In the genomic region with DNA sequence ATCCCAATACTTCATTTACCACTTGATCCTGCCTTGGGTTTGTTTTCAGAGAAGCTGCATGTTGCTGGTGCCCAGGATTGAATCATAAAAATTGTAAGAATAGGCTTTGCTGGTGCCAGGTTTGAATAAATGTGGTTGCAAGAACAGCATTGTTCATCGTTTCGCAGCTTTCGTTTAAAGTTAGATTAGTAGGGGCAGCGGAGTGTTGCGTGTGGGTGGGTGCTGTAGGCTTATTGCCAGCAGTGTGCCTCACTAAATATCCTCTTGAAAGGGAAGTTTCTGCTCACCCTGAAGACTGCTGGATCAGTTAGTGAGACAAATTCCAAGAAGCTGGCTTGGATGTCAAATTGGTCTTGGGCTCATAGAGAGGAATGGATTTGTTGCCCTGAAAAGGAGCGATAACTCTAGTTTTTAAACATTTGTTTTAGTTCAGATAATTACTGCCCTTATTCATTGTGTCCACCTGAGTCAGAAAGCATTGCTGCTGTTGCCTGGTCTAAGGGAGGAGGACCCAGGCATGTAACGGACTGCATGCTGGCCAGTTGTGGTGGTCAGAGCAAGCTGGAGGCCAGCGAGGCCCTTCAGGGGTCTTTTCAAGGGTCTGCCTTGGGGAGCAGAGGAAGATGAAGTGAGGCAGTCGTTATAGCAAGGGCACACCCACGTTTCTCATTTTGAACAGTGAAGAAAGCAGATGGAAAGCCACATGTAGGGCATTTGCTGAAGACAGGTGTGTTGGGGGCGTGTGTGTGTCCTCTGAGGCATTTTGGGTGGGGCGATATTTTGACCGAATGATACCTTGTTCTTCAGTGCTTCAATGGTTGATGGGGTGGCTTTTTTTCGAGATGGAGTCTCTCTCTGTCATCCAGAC, we compare ENCODE assay signal across 1 cellular context.
TF ChIP-seq lines count a peak whose summit lies in the region.

No MANE protein-coding gene starts in this region.

TF ChIP-seq in GM12878, 131 proteins besides CTCF, POLR2A, EP300 and RAD21 (continued from another document):
- TF ChIP-seq, protein P1, sequence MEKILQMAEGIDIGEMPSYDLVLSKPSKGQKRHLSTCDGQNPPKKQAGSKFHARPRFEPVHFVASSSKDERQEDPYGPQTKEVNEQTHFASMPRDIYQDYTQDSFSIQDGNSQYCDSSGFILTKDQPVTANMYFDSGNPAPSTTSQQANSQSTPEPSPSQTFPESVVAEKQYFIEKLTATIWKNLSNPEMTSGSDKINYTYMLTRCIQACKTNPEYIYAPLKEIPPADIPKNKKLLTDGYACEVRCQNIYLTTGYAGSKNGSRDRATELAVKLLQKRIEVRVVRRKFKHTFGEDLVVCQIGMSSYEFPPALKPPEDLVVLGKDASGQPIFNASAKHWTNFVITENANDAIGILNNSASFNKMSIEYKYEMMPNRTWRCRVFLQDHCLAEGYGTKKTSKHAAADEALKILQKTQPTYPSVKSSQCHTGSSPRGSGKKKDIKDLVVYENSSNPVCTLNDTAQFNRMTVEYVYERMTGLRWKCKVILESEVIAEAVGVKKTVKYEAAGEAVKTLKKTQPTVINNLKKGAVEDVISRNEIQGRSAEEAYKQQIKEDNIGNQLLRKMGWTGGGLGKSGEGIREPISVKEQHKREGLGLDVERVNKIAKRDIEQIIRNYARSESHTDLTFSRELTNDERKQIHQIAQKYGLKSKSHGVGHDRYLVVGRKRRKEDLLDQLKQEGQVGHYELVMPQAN (conservative IDR thresholded peaks at IDR 0.05): 0 out of 2 replicates have a peak, but pooled peaks have one; percentile 29
- no peak for TF ChIP-seq BMI1 (IDR thresholded peaks at IDR 0.05; ENCODE audit: borderline replicate concordance)
- no peak for TF ChIP-seq CREB1 (IDR thresholded peaks at IDR 0.05; ENCODE audit: low read depth)
- TF ChIP-seq, protein P2, sequence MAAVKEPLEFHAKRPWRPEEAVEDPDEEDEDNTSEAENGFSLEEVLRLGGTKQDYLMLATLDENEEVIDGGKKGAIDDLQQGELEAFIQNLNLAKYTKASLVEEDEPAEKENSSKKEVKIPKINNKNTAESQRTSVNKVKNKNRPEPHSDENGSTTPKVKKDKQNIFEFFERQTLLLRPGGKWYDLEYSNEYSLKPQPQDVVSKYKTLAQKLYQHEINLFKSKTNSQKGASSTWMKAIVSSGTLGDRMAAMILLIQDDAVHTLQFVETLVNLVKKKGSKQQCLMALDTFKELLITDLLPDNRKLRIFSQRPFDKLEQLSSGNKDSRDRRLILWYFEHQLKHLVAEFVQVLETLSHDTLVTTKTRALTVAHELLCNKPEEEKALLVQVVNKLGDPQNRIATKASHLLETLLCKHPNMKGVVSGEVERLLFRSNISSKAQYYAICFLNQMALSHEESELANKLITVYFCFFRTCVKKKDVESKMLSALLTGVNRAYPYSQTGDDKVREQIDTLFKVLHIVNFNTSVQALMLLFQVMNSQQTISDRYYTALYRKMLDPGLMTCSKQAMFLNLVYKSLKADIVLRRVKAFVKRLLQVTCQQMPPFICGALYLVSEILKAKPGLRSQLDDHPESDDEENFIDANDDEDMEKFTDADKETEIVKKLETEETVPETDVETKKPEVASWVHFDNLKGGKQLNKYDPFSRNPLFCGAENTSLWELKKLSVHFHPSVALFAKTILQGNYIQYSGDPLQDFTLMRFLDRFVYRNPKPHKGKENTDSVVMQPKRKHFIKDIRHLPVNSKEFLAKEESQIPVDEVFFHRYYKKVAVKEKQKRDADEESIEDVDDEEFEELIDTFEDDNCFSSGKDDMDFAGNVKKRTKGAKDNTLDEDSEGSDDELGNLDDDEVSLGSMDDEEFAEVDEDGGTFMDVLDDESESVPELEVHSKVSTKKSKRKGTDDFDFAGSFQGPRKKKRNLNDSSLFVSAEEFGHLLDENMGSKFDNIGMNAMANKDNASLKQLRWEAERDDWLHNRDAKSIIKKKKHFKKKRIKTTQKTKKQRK (IDR thresholded peaks at IDR 0.05; ENCODE audit: low read depth, low read length): no peak
- peak; percentile 57; the same call in 1 of the 2 replicates for TF ChIP-seq TCF12 (IDR thresholded peaks at IDR 0.05; ENCODE audit: low read depth, low read length)
- no peak for TF ChIP-seq MYC (IDR thresholded peaks at IDR 0.05; ENCODE audit: insufficient read depth, insufficient read length, insufficient replicate concordance, low read length, severe bottlenecking)
- TF ChIP-seq MEF2B (IDR thresholded peaks at IDR 0.05; ENCODE audit: partially characterized antibody, poor library complexity, severe bottlenecking): no peak
- TF ChIP-seq HCFC1 (IDR thresholded peaks at IDR 0.05; ENCODE audit: low read length): no peak
- TF ChIP-seq SIN3A (IDR thresholded peaks at IDR 0.05; ENCODE audit: low read depth, low read length): no peak
- TF ChIP-seq SMAD5 (IDR thresholded peaks at IDR 0.05; ENCODE audit: low read depth): no peak
- TF ChIP-seq MEF2A (IDR thresholded peaks at IDR 0.05; ENCODE audit: insufficient read depth, low read depth, low read length): no peak
- TF ChIP-seq YY1 (IDR thresholded peaks at IDR 0.05; ENCODE audit: low read depth, low read length): no peak
- no peak for TF ChIP-seq IKZF2 (IDR thresholded peaks at IDR 0.05)
- no peak for TF ChIP-seq STAT1 (conservative IDR thresholded peaks at IDR 0.05)
- no peak for TF ChIP-seq JUNB (IDR thresholded peaks at IDR 0.05)
- no peak for TF ChIP-seq SMC3 (IDR thresholded peaks at IDR 0.05; ENCODE audit: borderline replicate concordance, low read length)
- TF ChIP-seq LARP7 (IDR thresholded peaks at IDR 0.05): no peak
- TF ChIP-seq DPF2 (IDR thresholded peaks at IDR 0.05): peak; percentile 39; the same call in 1 of the 2 replicates
- no peak for TF ChIP-seq RBBP5 (conservative IDR thresholded peaks at IDR 0.05)
- TF ChIP-seq, protein P3, sequence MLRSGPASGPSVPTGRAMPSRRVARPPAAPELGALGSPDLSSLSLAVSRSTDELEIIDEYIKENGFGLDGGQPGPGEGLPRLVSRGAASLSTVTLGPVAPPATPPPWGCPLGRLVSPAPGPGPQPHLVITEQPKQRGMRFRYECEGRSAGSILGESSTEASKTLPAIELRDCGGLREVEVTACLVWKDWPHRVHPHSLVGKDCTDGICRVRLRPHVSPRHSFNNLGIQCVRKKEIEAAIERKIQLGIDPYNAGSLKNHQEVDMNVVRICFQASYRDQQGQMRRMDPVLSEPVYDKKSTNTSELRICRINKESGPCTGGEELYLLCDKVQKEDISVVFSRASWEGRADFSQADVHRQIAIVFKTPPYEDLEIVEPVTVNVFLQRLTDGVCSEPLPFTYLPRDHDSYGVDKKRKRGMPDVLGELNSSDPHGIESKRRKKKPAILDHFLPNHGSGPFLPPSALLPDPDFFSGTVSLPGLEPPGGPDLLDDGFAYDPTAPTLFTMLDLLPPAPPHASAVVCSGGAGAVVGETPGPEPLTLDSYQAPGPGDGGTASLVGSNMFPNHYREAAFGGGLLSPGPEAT (IDR thresholded peaks at IDR 0.05; ENCODE audit: low read depth): no peak
- no peak for TF ChIP-seq NFYA (IDR thresholded peaks at IDR 0.05; ENCODE audit: borderline replicate concordance, low read depth, low read length)
- TF ChIP-seq CBX5 (IDR thresholded peaks at IDR 0.05; ENCODE audit: low read depth): no peak
- TF ChIP-seq NR2F1 (conservative IDR thresholded peaks at IDR 0.05): no peak
- no peak for TF ChIP-seq POU2F2 (IDR thresholded peaks at IDR 0.05; ENCODE audit: borderline replicate concordance, low read depth, low read length)
- TF ChIP-seq ZNF217 (IDR thresholded peaks at IDR 0.05): no peak
- TF ChIP-seq, protein P4, sequence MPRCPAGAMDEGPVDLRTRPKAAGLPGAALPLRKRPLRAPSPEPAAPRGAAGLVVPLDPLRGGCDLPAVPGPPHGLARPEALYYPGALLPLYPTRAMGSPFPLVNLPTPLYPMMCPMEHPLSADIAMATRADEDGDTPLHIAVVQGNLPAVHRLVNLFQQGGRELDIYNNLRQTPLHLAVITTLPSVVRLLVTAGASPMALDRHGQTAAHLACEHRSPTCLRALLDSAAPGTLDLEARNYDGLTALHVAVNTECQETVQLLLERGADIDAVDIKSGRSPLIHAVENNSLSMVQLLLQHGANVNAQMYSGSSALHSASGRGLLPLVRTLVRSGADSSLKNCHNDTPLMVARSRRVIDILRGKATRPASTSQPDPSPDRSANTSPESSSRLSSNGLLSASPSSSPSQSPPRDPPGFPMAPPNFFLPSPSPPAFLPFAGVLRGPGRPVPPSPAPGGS (IDR thresholded peaks at IDR 0.05; ENCODE audit: borderline replicate concordance, insufficient read depth, low read depth, low read length, poor library complexity, severe bottlenecking): no peak
TF ChIP-seq in GM12878: peak in this region for 7.
